16 cellular contexts compared by ENCODE assay signal in genomic region chr16:27718767-27719445, GRCh38.
DNase-seq lines count a peak whose midpoint lies in the region; ATAC-seq and TF ChIP-seq lines count a peak whose summit lies in the region.
"Had no signal": no experiment of that assay in that cellular context is flagged by ENCODE, and none has a peak within 500 bp of the region (broad histone marks: within the 10 kb centered on the region; RNA-seq: fewer than 3 reads in every experiment).

No MANE protein-coding gene starts in this region.

- TF ChIP-seq CTCF in progenitor cell of endocrine pancreas (IDR thresholded peaks at IDR 0.05; ENCODE audit: unreplicated experiment) = no peak
- TF ChIP-seq CTCF in esophagus squamous epithelium (IDR thresholded peaks at IDR 0.05) = no peak
- no peak for TF ChIP-seq CTCF in uterus (IDR thresholded peaks at IDR 0.05)

- intact Hi-C loops in esophagus squamous epithelium (cut with DNase I) = no loop called here
- intact Hi-C loops in uterus (cut with DNase I; ENCODE audit: low total_unique reads) = no loop called here

- peaks cover 20% of the 10 kb centered on the region for H3K4me1 Mint-ChIP-seq in progenitor cell of endocrine pancreas (ENCODE audit: low read depth)
- H3K4me1 Mint-ChIP-seq: B cell had no signal

- H3K9ac ChIP-seq in iPS-20b (ENCODE audit: low read depth, low read length) = 0 out of 2 replicates have a peak overlapping the region, but pooled peaks have one; percentile 44

- H3K27ac Mint-ChIP-seq in progenitor cell of endocrine pancreas = peak overlapping the region; percentile 96
- H3K27ac Mint-ChIP-seq: B cell had no signal

- H3K9me3 ChIP-seq in iPS-20b (ENCODE audit: insufficient read depth, low read depth, low read length) = no peaks in the 10 kb centered on the region
- H3K9me3 ChIP-seq in esophagus squamous epithelium = no peaks in the 10 kb centered on the region
- H3K9me3 ChIP-seq in uterus = no peaks in the 10 kb centered on the region
- H3K9me3 ChIP-seq: neutrophil, upper lobe of left lung had no signal

- H3K4me1 ChIP-seq in iPS-20b (ENCODE audit: insufficient read depth, low read length) (peaks cover 9% of the 10 kb centered on the region; the same call in 1 of the 2 replicates), esophagus squamous epithelium (peaks cover under 1 to 42% (median 19%) of the 10 kb centered on the region in 3 donors), uterus (no peaks in the 10 kb centered on the region)

- DNase-seq in COLO829 (ENCODE audit: low spot score) = peak; percentile 79
- DNase-seq in amygdala (lab: John Stamatoyannopoulos, UW) = peak in 54 of 56 donors; percentile 39 to 95 (median 84)
- DNase-seq in progenitor cell of endocrine pancreas (ENCODE audit: low spot score, unreplicated experiment) = no peak
- no peak for DNase-seq in esophagus squamous epithelium (lab: John Stamatoyannopoulos, UW)
- DNase-seq in uterus = no peak
- no peak for DNase-seq in activated gamma-delta T cell treated with Interleukin-2 at 50 U/mL for 16 hours
- DNase-seq: cerebellar nuclear complex, DND-41, MV-4-11, Right ventricle myocardium superior, upper lobe of left lung had no signal

- H3K27ac ChIP-seq in iPS-20b (ENCODE audit: low read length) (no peak overlapping the region), esophagus squamous epithelium (no peak overlapping the region), uterus (no peak overlapping the region)
- H3K27ac ChIP-seq: neutrophil, upper lobe of left lung had no signal

- WGBS in esophagus squamous epithelium, 2 donors = 88 to 97% methylated on average over 5 to 7 of the region's 7 CpGs

- H3K36me3 Mint-ChIP-seq in progenitor cell of endocrine pancreas (ENCODE audit: insufficient read depth) = peaks cover 16% of the 10 kb centered on the region
- H3K36me3 Mint-ChIP-seq: activated naive CD4-positive, alpha-beta T cell treated with anti-CD3 and anti-CD28 coated beads, Interleukin-2, amount 50 U/mL, for 72 hours had no signal

- H3K27me3 Mint-ChIP-seq in progenitor cell of endocrine pancreas = no peaks in the 10 kb centered on the region
- H3K27me3 Mint-ChIP-seq: B cell had no signal

- ATAC-seq in HG03571 (IDR thresholded peaks at IDR 0.05; ENCODE audit: unreplicated experiment) = no peak
- ATAC-seq: activated naive CD4-positive, alpha-beta T cell treated with anti-CD3 and anti-CD28 coated beads, Interleukin-2, amount 50 U/mL, for 72 hours had no signal

- H3K27me3 ChIP-seq in iPS-20b (ENCODE audit: insufficient read depth, low read length) = no peaks in the 10 kb centered on the region
- H3K27me3 ChIP-seq in esophagus squamous epithelium = no peaks in the 10 kb centered on the region
- H3K27me3 ChIP-seq in uterus = no peaks in the 10 kb centered on the region
- H3K27me3 ChIP-seq: neutrophil, upper lobe of left lung had no signal

- no peaks in the 10 kb centered on the region for H3K9me3 Mint-ChIP-seq in progenitor cell of endocrine pancreas (ENCODE audit: low read depth)
- H3K9me3 Mint-ChIP-seq: activated naive CD4-positive, alpha-beta T cell treated with anti-CD3 and anti-CD28 coated beads, Interleukin-2, amount 50 U/mL, for 72 hours had no signal

- TF ChIP-seq POLR2A in esophagus squamous epithelium (IDR thresholded peaks at IDR 0.05) (no peak), uterus (IDR thresholded peaks at IDR 0.05) (no peak)

- H3K4me3 Mint-ChIP-seq in progenitor cell of endocrine pancreas (ENCODE audit: low read depth) = peak overlapping the region; percentile 24
- H3K4me3 Mint-ChIP-seq: B cell had no signal

- H3K36me3 ChIP-seq in iPS-20b (ENCODE audit: insufficient read depth, low read depth, low read length) (0 out of 2 replicates have a peak, but pooled peaks cover 4% of the 10 kb centered on the region), esophagus squamous epithelium (peaks cover 0 to 12% (median 0%) of the 10 kb centered on the region in 3 donors), uterus (no peaks in the 10 kb centered on the region)

- H3K4me3 ChIP-seq in iPS-20b (ENCODE audit: low read length) (no peak overlapping the region), esophagus squamous epithelium (no peak overlapping the region), uterus (no peak overlapping the region)
- H3K4me3 ChIP-seq: upper lobe of left lung had no signal

Comparison
In these comparisons a context has a peak if more than half of its experiments do, and no peak if none do; other contexts are left out.
1. DNase-seq: peak in COLO829 (single experiment) and amygdala (54 of 56); none in progenitor cell of endocrine pancreas (single experiment), esophagus squamous epithelium (single experiment), uterus (0 of 2) and activated gamma-delta T cell treated with Interleukin-2 at 50 U/mL for 16 hours (single experiment).